6 cellular contexts compared by ENCODE assay signal in genomic region chr16:23510915-23511270, GRCh38. TPM values are rescaled to one million over a fixed set of nuclear protein-coding genes. Genes with fewer than 3 reads are reported as not detected.
DNase-seq lines count a peak whose midpoint lies in the region; TF ChIP-seq lines count a peak whose summit lies in the region.
"Not testable (repeated sequence)": the region's sequence is repeated elsewhere in the genome, so short reads cannot be mapped to it uniquely, and the experiment has no call there.

No MANE protein-coding gene starts in this region.

- H3K36me3 Mint-ChIP-seq in osteocyte (ENCODE audit: unreplicated experiment) = not testable (repeated sequence)

- WGBS in iPS DF 6.9 (ENCODE audit: insufficient coverage, insufficient read length) = no CpG with 5 or more reads among the region's 10 CpGs
- 74% methylated on average over 10 of the region's 10 CpGs for WGBS in urinary bladder

- peak overlapping the region; percentile 62 for H3K27ac Mint-ChIP-seq in osteocyte (ENCODE audit: unreplicated experiment)

- H3K9me3 Mint-ChIP-seq in osteocyte (ENCODE audit: unreplicated experiment) = not testable (repeated sequence)

- H3K36me3 ChIP-seq in HAP-1 (replicated peaks); iPS DF 6.9 (ENCODE audit: control insufficient read depth, insufficient read depth, low read length); urinary bladder (ENCODE audit: insufficient read depth): not testable (repeated sequence)

- peaks cover 26% of the 10 kb centered on the region for H3K4me1 Mint-ChIP-seq in osteocyte (ENCODE audit: unreplicated experiment)

- H3K4me3 ChIP-seq in HAP-1 = peak overlapping the region; percentile 46
- H3K4me3 ChIP-seq in WI38 (ENCODE audit: low read depth, low read length) = peak overlapping the region; percentile 67; the same call in 1 of the 2 replicates
- peak overlapping the region; percentile 69 to 71 for H3K4me3 ChIP-seq in cardiac fibroblast (replicated peaks in 1 of 2; ENCODE audit: low read depth in 2 of 2, low read length in 2 of 2)
- peak overlapping the region; percentile 74; the same call in 1 of the 2 replicates for H3K4me3 ChIP-seq in iPS DF 6.9 (ENCODE audit: low read length)
- peak overlapping the region; percentile 96 for H3K4me3 ChIP-seq in urinary bladder (ENCODE audit: low read depth, low read length)

- TF ChIP-seq CTCF in WI38 (IDR thresholded peaks at IDR 0.05; ENCODE audit: low read depth, low read length); cardiac fibroblast (IDR thresholded peaks at IDR 0.05; ENCODE audit: low read depth, low read length); osteocyte (IDR thresholded peaks at IDR 0.05): not testable (repeated sequence)

- H3K27ac ChIP-seq in iPS DF 6.9 (ENCODE audit: low read length); urinary bladder (ENCODE audit: low read depth): not testable (repeated sequence)

- not testable (repeated sequence) for H3K4me1 ChIP-seq in HAP-1; iPS DF 6.9 (ENCODE audit: control insufficient read depth, insufficient read depth, low read length); urinary bladder (ENCODE audit: insufficient read depth)

- H3K9me3 ChIP-seq in HAP-1; iPS DF 6.9 (ENCODE audit: control insufficient read depth, insufficient read depth, low read length): not testable (repeated sequence)

- in situ Hi-C loops in HAP-1 (cut with MboI; ENCODE audit: low sequenced_read_pairs) = not testable (repeated sequence)

- DNase-seq in HAP-1 (ENCODE audit: low spot score in 2 of 2); cardiac fibroblast (ENCODE audit: low read depth in 2 of 2); iPS DF 6.9 (ENCODE audit: low read depth, low spot score); osteocyte (ENCODE audit: extremely low spot score, unreplicated experiment): not testable (repeated sequence)

- peak overlapping the region; percentile 78 for H3K4me3 Mint-ChIP-seq in osteocyte (ENCODE audit: unreplicated experiment)

- not testable (repeated sequence) for H3K27me3 ChIP-seq in HAP-1 (ENCODE audit: low read depth); iPS DF 6.9 (ENCODE audit: control insufficient read depth, insufficient read depth, low read length)

- H3K27me3 Mint-ChIP-seq in osteocyte (ENCODE audit: unreplicated experiment) = not testable (repeated sequence)

RNA-seq across cellular contexts. Expression of gene GGA2, which starts 0.6 kb away (rescaled TPM):
- total RNA-seq in osteocyte (59.7 and 64.6 TPM in 2 replicates), urinary bladder (43.7 TPM)
- 23.4 TPM for polyA plus RNA-seq in urinary bladder

RNA-seq across cellular contexts. Expression of gene EARS2, which starts 46.3 kb away (rescaled TPM):
- total RNA-seq in osteocyte (18.7 and 21.1 TPM in 2 replicates), urinary bladder (27.5 TPM)
- 17.7 TPM for polyA plus RNA-seq in urinary bladder

RNA-seq across cellular contexts. Expression of gene UBFD1, which starts 46.6 kb away (rescaled TPM):
- total RNA-seq in osteocyte (92.1 and 100 TPM in 2 replicates), urinary bladder (51.6 TPM)
- polyA plus RNA-seq in urinary bladder = 18.0 TPM

RNA-seq across cellular contexts. Expression of gene COG7, which starts 57.9 kb away (rescaled TPM):
- total RNA-seq in osteocyte (25.4 and 26.1 TPM in 2 replicates), urinary bladder (25.6 TPM)
- 16.6 TPM for polyA plus RNA-seq in urinary bladder

Comparison
In these comparisons a context has a peak if more than half of its experiments do, and no peak if none do; other contexts are left out.
1. H3K4me3 ChIP-seq: peak in every context shown above with its lines; median percentile 96 in urinary bladder; 74 in iPS DF 6.9; 70 in cardiac fibroblast; 67 in WI38; 46 in HAP-1.